ENCODE assay signal across 18 cellular contexts in the genomic region with DNA sequence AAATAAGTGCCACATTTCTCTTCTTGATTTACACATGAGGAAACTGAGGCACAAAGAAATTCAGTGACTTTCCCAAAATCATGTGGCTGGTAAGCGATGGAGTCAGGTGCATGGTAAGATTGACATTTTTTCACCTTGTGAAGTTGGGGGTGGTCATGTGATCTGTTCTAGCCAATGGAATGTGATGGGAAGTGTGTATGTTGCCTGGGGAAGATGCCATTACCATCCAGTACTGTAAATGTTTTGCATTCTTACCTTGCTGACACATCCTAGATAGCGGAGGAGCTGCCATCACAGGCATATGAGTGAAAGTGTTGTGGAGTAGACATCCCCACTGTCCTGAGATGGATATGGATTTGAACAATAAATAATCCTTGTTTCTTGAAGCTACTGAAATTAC.
A peak's percentile ranks its signal among the peaks of the same experiment; 100 is the strongest.
DNase-seq lines count a peak whose midpoint lies in the region; TF ChIP-seq lines count a peak whose summit lies in the region.
"Had no signal": no experiment of that assay in that cellular context is flagged by ENCODE, and none has a peak within 500 bp of the region (broad histone marks: within the 10 kb centered on the region; RNA-seq: fewer than 3 reads in every experiment).

No MANE protein-coding gene starts in this region.

- DNase-seq in Caco-2 = peak; percentile 78 to 91
- peak; percentile 68 for DNase-seq in M059J (ENCODE audit: low read depth)
- DNase-seq in choroid plexus epithelial cell (ENCODE audit: low read depth) = peak; percentile 58
- peak; percentile 81 for DNase-seq in kidney tubule cell (ENCODE audit: low spot score)
- no peak for DNase-seq in NCI-H69 (lab: John Stamatoyannopoulos, UW)
- no peak for DNase-seq in DMS 273 (lab: John Stamatoyannopoulos, UW; ENCODE audit: unreplicated experiment)
- no peak for DNase-seq in NCI-H82 treated with DMSO at 0.1 percent for 48 hours (lab: John Stamatoyannopoulos, UW; ENCODE audit: unreplicated experiment)
- DNase-seq in Karpas-422 = no peak
- DNase-seq: activated T-cell treated with anti-CD3 and anti-CD28 coated beads, Interleukin-2, amount 50 U/mL, for 48 hours; CD4-positive, alpha-beta T cell; DND-41; PC-3; substantia nigra; T-helper 9 cell had no signal

- TF ChIP-seq CTCF in Caco-2 (IDR thresholded peaks at IDR 0.05; ENCODE audit: insufficient read depth in 1 of 2, low read depth in 1 of 2, low read length in 1 of 2, severe bottlenecking in 1 of 2, unreplicated experiment in 1 of 2) (no peak), choroid plexus epithelial cell (conservative IDR thresholded peaks at IDR 0.05; ENCODE audit: low read depth, low read length) (no peak)

- H3K36me3 ChIP-seq in Caco-2 (ENCODE audit: control insufficient read depth, insufficient read depth, low read length) = no peaks in the 10 kb centered on the region
- no peaks in the 10 kb centered on the region for H3K36me3 ChIP-seq in Karpas-422 (ENCODE audit: insufficient read depth, low read length)
- H3K36me3 ChIP-seq: breast epithelium, neutrophil, SJSA1 had no signal

- H3K4me3 Mint-ChIP-seq in Caco-2 (ENCODE audit: unreplicated experiment) = peak overlapping the region; percentile 11
- H3K4me3 Mint-ChIP-seq: activated naive CD8-positive, alpha-beta T cell; CD4-positive, alpha-beta T cell had no signal

- no peak overlapping the region for H3K27ac ChIP-seq in Karpas-422 (ENCODE audit: low read length)
- H3K27ac ChIP-seq: neutrophil, SJSA1 had no signal

- H3K9me3 ChIP-seq in Caco-2 = no peaks in the 10 kb centered on the region
- no peaks in the 10 kb centered on the region for H3K9me3 ChIP-seq in Karpas-422 (ENCODE audit: low read length)
- H3K9me3 ChIP-seq: breast epithelium, neutrophil, SJSA1 had no signal

- H3K9ac ChIP-seq in Karpas-422 (ENCODE audit: low read length) = no peak overlapping the region

- H3K36me3 Mint-ChIP-seq in Caco-2 (ENCODE audit: insufficient read depth, unreplicated experiment) = peaks cover 5% of the 10 kb centered on the region
- H3K36me3 Mint-ChIP-seq: activated naive CD8-positive, alpha-beta T cell had no signal

- no peaks in the 10 kb centered on the region for H3K79me2 ChIP-seq in Karpas-422 (ENCODE audit: low read length)

- H3K4me1 Mint-ChIP-seq in Caco-2 (ENCODE audit: low read depth, unreplicated experiment) = peaks cover 44% of the 10 kb centered on the region

- CTCF ChIA-PET in Caco-2 (lab: Charles Lee) = interaction anchor here (0.6 to 2.3 kb wide), 3 partner anchors 10 to 1661 kb away, joined by 3 to 5 read pairs (median 3); no protein-coding TSS in a partner anchor

- no peaks in the 10 kb centered on the region for H4K20me1 ChIP-seq in Karpas-422 (ENCODE audit: insufficient read depth, low read depth, low read length)

- no peak overlapping the region for H3K4me3 ChIP-seq in Caco-2 (ENCODE audit: low read depth, low read length)
- no peak overlapping the region for H3K4me3 ChIP-seq in choroid plexus epithelial cell (ENCODE audit: low read depth, low read length)
- H3K4me3 ChIP-seq in Karpas-422 (ENCODE audit: low read length) = no peak overlapping the region
- H3K4me3 ChIP-seq: breast epithelium, SJSA1 had no signal

- BruUV-seq in Caco-2 (replicated peaks; lab: Mats Ljungman, UMichigan) = no TSS peak

- intact Hi-C loops in Caco-2 (cut with micrococcal nuclease; ENCODE audit: unreplicated experiment) = loop anchor here (1.0 kb wide), 1 partner anchor 10 kb away; no protein-coding TSS in a partner anchor

- peaks cover 19% of the 10 kb centered on the region for H3K9me3 Mint-ChIP-seq in Caco-2 (ENCODE audit: unreplicated experiment)
- H3K9me3 Mint-ChIP-seq: CD4-positive, alpha-beta T cell had no signal

- no peaks in the 10 kb centered on the region for H3K27me3 Mint-ChIP-seq in Caco-2 (ENCODE audit: insufficient read depth, unreplicated experiment)

- no peak overlapping the region for H3K4me2 ChIP-seq in Karpas-422 (ENCODE audit: low read depth, low read length, poor library complexity, severe bottlenecking)

- H3K4me1 ChIP-seq in Caco-2 (peaks cover 44% of the 10 kb centered on the region), Karpas-422 (ENCODE audit: low read length) (no peaks in the 10 kb centered on the region)

- H3K27me3 ChIP-seq in Caco-2 (replicated peaks; ENCODE audit: control insufficient read depth, insufficient read depth, low read length) (no peaks in the 10 kb centered on the region), Karpas-422 (ENCODE audit: low read length) (no peaks in the 10 kb centered on the region)
- H3K27me3 ChIP-seq: breast epithelium, SJSA1 had no signal

- POLR2A ChIA-PET in Caco-2 (lab: Charles Lee) = no interaction called here

- no peaks in the 10 kb centered on the region for H3K9me2 ChIP-seq in Karpas-422 (replicated peaks; ENCODE audit: insufficient read depth, low read length)

- no peak overlapping the region for H2AFZ ChIP-seq in Karpas-422 (ENCODE audit: low read length)

- peak overlapping the region; percentile 78 for H3K27ac Mint-ChIP-seq in Caco-2 (ENCODE audit: unreplicated experiment)
- H3K27ac Mint-ChIP-seq: activated naive CD8-positive, alpha-beta T cell; CD4-positive, alpha-beta T cell had no signal

Comparison
In these comparisons a context has a peak if more than half of its experiments do, and no peak if none do; other contexts are left out.
1. DNase-seq: peak in Caco-2 (2 of 2), M059J (single experiment), choroid plexus epithelial cell (single experiment) and kidney tubule cell (single experiment); none in NCI-H69 (single experiment), DMS 273 (single experiment), NCI-H82 treated with DMSO at 0.1 percent for 48 hours (single experiment) and Karpas-422 (single experiment).